Comparison of ENCODE assay signal across 19 cellular contexts in the genomic region with DNA sequence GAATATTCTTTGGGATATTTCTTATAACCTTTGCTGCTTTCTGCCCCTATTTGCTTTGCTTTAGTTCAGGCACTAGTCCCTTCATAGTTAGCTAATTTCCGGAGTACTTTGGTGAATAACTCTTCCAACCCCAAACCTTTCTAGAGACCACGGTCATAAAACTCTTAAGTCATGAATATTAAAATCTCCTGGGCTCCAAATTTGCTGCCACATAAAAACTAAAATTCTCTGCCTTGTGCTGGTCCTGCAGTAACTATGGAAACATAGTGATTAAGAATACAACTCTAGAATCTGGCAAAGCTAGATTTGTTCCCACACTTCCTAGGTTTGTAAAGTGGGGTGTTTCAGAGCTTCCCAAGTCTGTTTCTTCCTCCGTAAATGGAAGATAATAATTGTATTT. TPM values are rescaled to one million over a fixed set of nuclear protein-coding genes. Genes with fewer than 3 reads are reported as not detected.
DNase-seq lines count a peak whose midpoint lies in the region; ATAC-seq and TF ChIP-seq lines count a peak whose summit lies in the region.
"Had no signal": no experiment of that assay in that cellular context is flagged by ENCODE, and none has a peak within 500 bp of the region (broad histone marks: within the 10 kb centered on the region; RNA-seq: fewer than 3 reads in every experiment).

No MANE protein-coding gene starts in this region.

- no peaks in the 10 kb centered on the region for H3K9me3 ChIP-seq in SK-N-MC (ENCODE audit: low read depth, low read length)
- H3K9me3 ChIP-seq: HAP-1, SJCRH30 had no signal

- peak overlapping the region; percentile 44; the same call in 1 of the 2 replicates for H3K27ac Mint-ChIP-seq in HFFc6

- H3K4me1 Mint-ChIP-seq in HFFc6 (ENCODE audit: low read depth): peaks cover 60% of the 10 kb centered on the region

- no peak overlapping the region for H3K4me3 Mint-ChIP-seq in HFFc6

- H3K4me3 ChIP-seq in SK-N-MC: no peak overlapping the region
- H3K4me3 ChIP-seq: GM23248, HAP-1, K562, PC-9, SJCRH30 had no signal

- no peak overlapping the region for H3K9ac ChIP-seq in SK-N-MC (ENCODE audit: insufficient read length)
- H3K9ac ChIP-seq: GM23248 had no signal

- no peak for TF ChIP-seq CTCF in HFFc6 (IDR thresholded peaks at IDR 0.05)

- H3K9me3 Mint-ChIP-seq in HFFc6: no peaks in the 10 kb centered on the region

- H3K27me3 Mint-ChIP-seq in HFFc6 (ENCODE audit: insufficient read depth): no peaks in the 10 kb centered on the region

- 0 out of 2 replicates have a peak, but pooled peaks cover 4% of the 10 kb centered on the region for H3K36me3 Mint-ChIP-seq in HFFc6 (ENCODE audit: low read depth)

- DNase-seq in HFFc6: no peak
- DNase-seq in SK-N-MC (ENCODE audit: low read depth, low spot score): peak; percentile 77
- peak; percentile 10 for DNase-seq in glomerular visceral epithelial cell (ENCODE audit: extremely low spot score)
- no peak for DNase-seq in NCI-H2107 treated with DMSO at 0.1 percent for 48 hours (lab: John Stamatoyannopoulos, UW; ENCODE audit: unreplicated experiment)
- no peak for DNase-seq in EL
- DNase-seq in cerebellar cortex (ENCODE audit: low spot score): no peak
- DNase-seq: DMS 273 treated with DMSO at 0.1 percent for 48 hours, GDM1, GM23248, MV-4-11, NCI-H187, NCI-H2107, NCI-H345, NCI-H524 treated with DMSO at 0.1 percent for 48 hours, SJCRH30 had no signal

- no peak overlapping the region for H3K27ac ChIP-seq in SK-N-MC
- H3K27ac ChIP-seq: GM23248, SJCRH30 had no signal

- H3K36me3 ChIP-seq in SK-N-MC (ENCODE audit: insufficient read depth, low read length): no peaks in the 10 kb centered on the region
- H3K36me3 ChIP-seq: HAP-1, SJCRH30 had no signal

- no peak for ATAC-seq in HG03571 (IDR thresholded peaks at IDR 0.05; ENCODE audit: unreplicated experiment)
- ATAC-seq: K562 had no signal

RNA-seq across cellular contexts. Expression of a gene that starts 10.0 kb away (rescaled TPM):
- not detected for total RNA-seq in HFFc6 (2021; fragmentation: NEBNext Ultra II Directional; extraction: Animal tissue kit (Norgen Biotek cat#: 25700))
- total RNA-seq: K562, SJCRH30 had no signal

Comparison
In these comparisons a context has a peak if more than half of its experiments do, and no peak if none do; other contexts are left out.
1. DNase-seq: peak in SK-N-MC (single experiment) and glomerular visceral epithelial cell (single experiment); none in HFFc6 (single experiment), NCI-H2107 treated with DMSO at 0.1 percent for 48 hours (single experiment), EL (single experiment) and cerebellar cortex (single experiment).